ENCODE assay signal across 22 cellular contexts in the genomic region with DNA sequence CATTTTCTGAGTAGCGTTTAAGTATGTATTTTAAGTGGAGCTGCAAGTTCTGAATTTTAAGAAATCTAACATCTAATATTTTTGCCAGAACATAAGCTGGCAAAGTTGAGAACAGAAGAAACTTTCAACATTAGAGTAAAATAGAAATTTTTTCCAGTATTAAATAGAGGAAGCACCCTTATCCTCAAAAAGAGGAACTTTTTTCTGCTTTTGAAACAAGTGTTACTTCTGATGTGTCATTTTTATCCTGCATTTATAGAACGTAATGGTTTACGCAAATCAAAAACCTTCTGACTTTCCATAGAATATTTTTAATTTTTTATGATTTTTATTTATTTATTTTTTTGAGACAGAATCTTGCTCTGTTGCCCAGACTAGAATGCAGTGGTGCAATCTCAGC. TPM values are rescaled to one million over a fixed set of nuclear protein-coding genes. Genes with fewer than 3 reads are reported as not detected.
DNase-seq lines count a peak whose midpoint lies in the region; ATAC-seq, FAIRE-seq and TF ChIP-seq lines count a peak whose summit lies in the region.
"Had no signal": no experiment of that assay in that cellular context is flagged by ENCODE, and none has a peak within 500 bp of the region (broad histone marks: within the 10 kb centered on the region; RNA-seq: fewer than 3 reads in every experiment).

No MANE protein-coding gene starts in this region.

- no peaks in the 10 kb centered on the region for H3K79me2 ChIP-seq in H9 (ENCODE audit: insufficient read depth, low read length)

- peaks cover 17 to 22% of the 10 kb centered on the region in 2 donors for H3K36me3 ChIP-seq in kidney (ENCODE audit: control insufficient read depth in 1 of 2, insufficient read depth in 2 of 2, low read length in 2 of 2)

- H3K9me3 ChIP-seq in kidney (ENCODE audit: control insufficient read depth in 1 of 2, low read length in 2 of 2) = no peaks in the 10 kb centered on the region
- no peaks in the 10 kb centered on the region for H3K9me3 ChIP-seq in H9 (ENCODE audit: control insufficient read depth, low read depth, low read length)

- H2AFZ ChIP-seq in H9 (ENCODE audit: low read length) = no peak overlapping the region

- H4K20me1 ChIP-seq in H9 (ENCODE audit: control insufficient read depth, insufficient read depth, insufficient read length) = no peaks in the 10 kb centered on the region
- H4K20me1 ChIP-seq: BLaER1 treated with 17β-estradiol and CSF1 and Interleukin-3, amounts not matched to agents 10 nM and 100 nM had no signal

- H4K8ac ChIP-seq in H9 (replicated peaks; ENCODE audit: insufficient read length, low read depth, low read length) = no peak overlapping the region

- DNase-seq in CD14-positive monocyte (ENCODE audit: low spot score) (no peak), MV-4-11 (lab: John Stamatoyannopoulos, UW) (peak; percentile 80), SIG-M5 treated with dmso at 0.1 percent for 504 hours (lab: John Stamatoyannopoulos, UW; ENCODE audit: unreplicated experiment) (peak; percentile 74), kidney (no peak), mucosa of gallbladder (ENCODE audit: low spot score) (no peak), Right ventricle myocardium inferior (ENCODE audit: missing footprints) (no peak), H9 (no peak)
- DNase-seq: 8988T, COR-L47, DMS153, NCI-H1930, NCI-H2171, NCI-H510A, NCI-H82, PC-3 had no signal

- H3K18ac ChIP-seq in H9 (ENCODE audit: insufficient read length, low read depth, low read length) = no peak overlapping the region

- no peak overlapping the region for H2BK15ac ChIP-seq in H9 (ENCODE audit: low read depth, low read length)

- no peaks in the 10 kb centered on the region for H3K4me1 ChIP-seq in kidney (ENCODE audit: control insufficient read depth in 1 of 2, insufficient read depth in 1 of 2, low read depth in 1 of 2, low read length in 2 of 2)
- H3K4me1 ChIP-seq in H9 (ENCODE audit: insufficient read depth, low read length) = no peaks in the 10 kb centered on the region

- TF ChIP-seq CTCF in CD14-positive monocyte (IDR thresholded peaks at IDR 0.05) (no peak), kidney (IDR thresholded peaks at IDR 0.05; ENCODE audit: borderline replicate concordance, extremely low read depth, insufficient read depth) (no peak), H9 (conservative IDR thresholded peaks at IDR 0.05) (no peak)

- no peaks in the 10 kb centered on the region for H3K79me1 ChIP-seq in H9 (ENCODE audit: insufficient read depth, low read depth, low read length, poor library complexity, severe bottlenecking)

- no peak overlapping the region for H3K23ac ChIP-seq in H9 (ENCODE audit: insufficient read length, low read depth, low read length)

- H3K56ac ChIP-seq in H9 (ENCODE audit: insufficient read length, low read depth, low read length) = no peak overlapping the region

- peaks cover 47 to 57% of the 10 kb centered on the region in 2 donors for H3K36me3 Mint-ChIP-seq in CD14-positive monocyte
- H3K36me3 Mint-ChIP-seq in H9 (ENCODE audit: insufficient read depth in 1 of 3, low read depth in 3 of 3) = peaks cover 1 to 23% (median 22%) of the 10 kb centered on the region in 3 experiments; a peak in 5 of 7 replicates

- H3K27me3 Mint-ChIP-seq in CD14-positive monocyte (ENCODE audit: low read depth in 3 of 3) (no peaks in the 10 kb centered on the region), H9 (ENCODE audit: low read depth) (no peaks in the 10 kb centered on the region)

- H2BK12ac ChIP-seq in H9 (ENCODE audit: insufficient read length, low read depth, low read length) = no peak overlapping the region

- H3K4me3 ChIP-seq in kidney (ENCODE audit: low read length in 2 of 2) = no peak overlapping the region
- H3K4me3 ChIP-seq: BLaER1 treated with 17β-estradiol and CSF1 and Interleukin-3, amounts not matched to agents 10 nM and 100 nM; GM12878; SK-N-MC had no signal

- no CpG with 5 or more reads among the region's 3 CpGs for WGBS in H9 (ENCODE audit: extremely low coverage, insufficient read length, low lambda C conversion rate)

- no peak overlapping the region for H3T11ph ChIP-seq in H9 (ENCODE audit: low read length)

- no peak overlapping the region for H3K4me2 ChIP-seq in H9 (ENCODE audit: insufficient read depth, insufficient read length, low read length)

- no peak overlapping the region for H2BK120ac ChIP-seq in H9 (ENCODE audit: low read depth, low read length, poor library complexity, severe bottlenecking)

- no peak overlapping the region for H3K4me3 Mint-ChIP-seq in CD14-positive monocyte
- no peak overlapping the region for H3K4me3 Mint-ChIP-seq in H9
- H3K4me3 Mint-ChIP-seq: T-helper 1 cell treated with Interleukin-12 subunit alpha and Interleukin-12 subunit beta and Interleukin-4 antibody, amounts not matched to agents 30 μg/mL and 1 μg/mL, for 36 hours had no signal

- H3K14ac ChIP-seq in H9 (ENCODE audit: insufficient read depth, low read length) = no peak overlapping the region

- H3K4me1 Mint-ChIP-seq in CD14-positive monocyte (peaks cover 27% of the 10 kb centered on the region), H9 (peaks cover 9 to 16% of the 10 kb centered on the region in 2 experiments)

- H3K27ac ChIP-seq in kidney (ENCODE audit: low read depth in 2 of 2, low read length in 2 of 2) = no peak overlapping the region
- H3K27ac ChIP-seq in H9 (ENCODE audit: insufficient read length, low read depth, low read length) = no peak overlapping the region
- H3K27ac ChIP-seq: SK-N-MC had no signal

- ATAC-seq in GM21526 (IDR thresholded peaks at IDR 0.05; ENCODE audit: low FRiP score, unreplicated experiment) = no peak
- ATAC-seq in Right ventricle myocardium inferior = no peak
- ATAC-seq: GM12878, PC-3 had no signal

- H2BK20ac ChIP-seq in H9 (ENCODE audit: low read depth, low read length, poor library complexity, severe bottlenecking) = no peak overlapping the region

- H2AK5ac ChIP-seq in H9 (ENCODE audit: insufficient read length, low read length) = no peak overlapping the region

- no peak overlapping the region for H4K5ac ChIP-seq in H9 (ENCODE audit: insufficient read length, low read depth, low read length)

- no peaks in the 10 kb centered on the region for H3K27me3 ChIP-seq in H9 (ENCODE audit: insufficient read depth, low read length)
- H3K27me3 ChIP-seq: BLaER1 treated with 17β-estradiol and CSF1 and Interleukin-3, amounts not matched to agents 10 nM and 100 nM had no signal

- FAIRE-seq in kidney (lab: Jason Lieb, UNC) = peak; percentile 21
- FAIRE-seq: GM12878, GM18507, HTR-8/SVneo had no signal

- no peak overlapping the region for H3K4ac ChIP-seq in H9 (ENCODE audit: low read depth, low read length)

- H2BK5ac ChIP-seq in H9 (ENCODE audit: insufficient read length, low read length) = no peak overlapping the region

- H3K9me3 Mint-ChIP-seq in CD14-positive monocyte (peaks cover 0 to 2% (median 0%) of the 10 kb centered on the region in 7 donors), H9 (no peaks in the 10 kb centered on the region)
- H3K9me3 Mint-ChIP-seq: T-helper 1 cell treated with Interleukin-12 subunit alpha and Interleukin-12 subunit beta and Interleukin-4 antibody, amounts not matched to agents 30 μg/mL and 1 μg/mL, for 36 hours had no signal

- H3K9ac ChIP-seq in kidney (ENCODE audit: low read length in 2 of 2) (no peak overlapping the region), H9 (ENCODE audit: extremely low read depth, insufficient read length, low read length) (no peak overlapping the region)

- no peaks in the 10 kb centered on the region for H3K23me2 ChIP-seq in H9 (ENCODE audit: insufficient read length, low read depth, low read length, poor library complexity, severe bottlenecking)

- H4K91ac ChIP-seq in H9 (ENCODE audit: insufficient read length, low read depth, low read length) = no peak overlapping the region

- H3K27ac Mint-ChIP-seq in CD14-positive monocyte (peak overlapping the region; percentile 71 to 95 (median 89)), H9 (no peak overlapping the region)
- H3K27ac Mint-ChIP-seq: T-helper 1 cell treated with Interleukin-12 subunit alpha and Interleukin-12 subunit beta and Interleukin-4 antibody, amounts not matched to agents 30 μg/mL and 1 μg/mL, for 36 hours had no signal

- intact Hi-C loops in CD14-positive monocyte (cut with micrococcal nuclease) = no loop called here
- intact Hi-C loops in kidney (cut with DNase I) = no loop called here
- intact Hi-C loops in Right ventricle myocardium inferior (cut with DNase I) = no loop called here

RNA-seq across cellular contexts. Expression of gene ZBED3, which starts 21.8 kb away (rescaled TPM):
- polyA plus RNA-seq in CD14-positive monocyte (1 to 10 TPM; 1.2 to 1.5 TPM), kidney (ENCODE audit: insufficient read depth, low read depth, low replicate concordance) (8.9 TPM)
- total RNA-seq in kidney (20.7 TPM), mucosa of gallbladder (16.6 TPM), Right ventricle myocardium inferior (6.5 TPM), H9 (2021) (7.6 and 7.8 TPM in 2 replicates)

RNA-seq across cellular contexts. Expression of gene AGGF1, which starts 35.1 kb away (rescaled TPM):
- 10 to 100 TPM; 13.0 to 21.9 TPM for polyA plus RNA-seq in CD14-positive monocyte
- total RNA-seq in kidney = 23.0 TPM
- 10.5 TPM for polyA plus RNA-seq in kidney (ENCODE audit: insufficient read depth, low read depth, low replicate concordance)
- total RNA-seq in mucosa of gallbladder = 23.4 TPM
- total RNA-seq in Right ventricle myocardium inferior = 14.5 TPM
- total RNA-seq in H9 (2021) = 13.6 and 14.8 TPM in 2 replicates

Comparison
In these comparisons a context has a peak if more than half of its experiments do, and no peak if none do; other contexts are left out.
1. DNase-seq: peak in MV-4-11 (single experiment) and SIG-M5 treated with dmso at 0.1 percent for 504 hours (single experiment); none in CD14-positive monocyte (single experiment), kidney (single experiment), mucosa of gallbladder (single experiment), Right ventricle myocardium inferior (single experiment) and H9 (single experiment).
2. H3K27ac Mint-ChIP-seq: peak in CD14-positive monocyte (7 of 7); none in H9 (0 of 3).